In genomic region chr3:138624518-138624917, GRCh38 we compare ENCODE assay signal across 28 cellular contexts.
"Had no signal": no experiment of that assay in that cellular context is flagged by ENCODE, and none has a peak within 500 bp of the region (broad histone marks: within the 10 kb centered on the region; RNA-seq: fewer than 3 reads in every experiment).

No MANE protein-coding gene starts in this region.

- DNase-seq: colonic mucosa; cortex of kidney; dermis blood vessel endothelial cell; dorsolateral prefrontal cortex; effector CD4-positive, alpha-beta T cell; effector CD8-positive, alpha-beta T cell; effector memory CD4-positive, alpha-beta T cell; effector memory CD8-positive, alpha-beta T cell; endodermal cell; erythroblast; esophagus squamous epithelium; foreskin fibroblast; foreskin keratinocyte; foreskin melanocyte; gastrocnemius medialis; glutamatergic neuron; head of caudate nucleus; heart left ventricle; heart right ventricle had no signal

- H3K27ac ChIP-seq: colonic mucosa, coronary artery, dorsolateral prefrontal cortex, epithelial cell of prostate, esophagus muscularis mucosa, esophagus squamous epithelium, foreskin keratinocyte, gastrocnemius medialis, gastroesophageal sphincter, heart left ventricle, heart right ventricle had no signal

- H3K4me1 ChIP-seq: colonic mucosa, esophagus muscularis mucosa, gastrocnemius medialis, gastroesophageal sphincter, heart left ventricle, heart right ventricle had no signal

- ATAC-seq: effector memory CD8-positive, alpha-beta T cell; esophagus mucosa; foreskin keratinocyte; gastrocnemius medialis; gastroesophageal sphincter; heart left ventricle; heart right ventricle had no signal

- H3K9me3 ChIP-seq: colonic mucosa, esophagus muscularis mucosa, esophagus squamous epithelium, gastrocnemius medialis, gastroesophageal sphincter, heart left ventricle, heart right ventricle had no signal

- H3K4me3 ChIP-seq: colonic mucosa, coronary artery, dorsolateral prefrontal cortex, esophagus muscularis mucosa, esophagus squamous epithelium, gastrocnemius medialis, gastroesophageal sphincter, heart left ventricle, heart right ventricle had no signal

- FAIRE-seq: colon, endometrium, endothelial cell of umbilical vein, frontal cortex had no signal

- H3K27me3 ChIP-seq: colonic mucosa, dorsolateral prefrontal cortex, esophagus muscularis mucosa, esophagus squamous epithelium, foreskin keratinocyte, gastrocnemius medialis, gastroesophageal sphincter, heart left ventricle, heart right ventricle had no signal

- H3K36me3 ChIP-seq: colonic mucosa, gastrocnemius medialis had no signal
